13 cellular contexts compared by ENCODE assay signal in genomic region chrX:100931218-100931924, GRCh38. TPM values are rescaled to one million over a fixed set of nuclear protein-coding genes. Genes with fewer than 3 reads are reported as not detected.
DNase-seq lines count a peak whose midpoint lies in the region; ATAC-seq and TF ChIP-seq lines count a peak whose summit lies in the region.
"Had no signal": no experiment of that assay in that cellular context is flagged by ENCODE, and none has a peak within 500 bp of the region (broad histone marks: within the 10 kb centered on the region; RNA-seq: fewer than 3 reads in every experiment).

No MANE protein-coding gene starts in this region.

- in situ Hi-C loops in G401 (cut with HindIII; ENCODE audit: low sequenced_read_pairs): no loop called here

- peak; percentile 83 for ATAC-seq in GM18502 (IDR thresholded peaks at IDR 0.05; ENCODE audit: poor library complexity, unreplicated experiment)
- ATAC-seq in HG03103 (IDR thresholded peaks at IDR 0.05; ENCODE audit: low read depth, unreplicated experiment): peak; percentile 65
- ATAC-seq: Panc1 had no signal

- DNase-seq in GM20000 (ENCODE audit: low spot score): peak; percentile 31
- peak; percentile 27 to 35 for DNase-seq in activated T-cell treated with anti-CD3 and anti-CD28 coated beads, Interleukin-2, amount 50 U/mL, for 48 hours
- no peak for DNase-seq in SHP77 (lab: John Stamatoyannopoulos, UW)
- DNase-seq in G401 (ENCODE audit: low spot score): no peak
- no peak for DNase-seq in stimulated activated naive CD4-positive, alpha-beta T cell treated with Interleukin-2 at 50 U/mL for 16 hours (lab: John Stamatoyannopoulos, UW)
- no peak for DNase-seq in NCI-H187 treated with DMSO at 0.1 percent for 48 hours (lab: John Stamatoyannopoulos, UW)
- DNase-seq: DMS79 treated with DMSO at 0.1 percent for 48 hours, posterior cingulate gyrus had no signal

- TF ChIP-seq CTCF in GM20000 (IDR thresholded peaks at IDR 0.05; ENCODE audit: extremely low read depth, missing control alignments): no peak

RNA-seq across cellular contexts. Expression of gene XKRX, which starts 2.7 kb away (rescaled TPM):
- not detected in 2 replicates for total RNA-seq in G401 (2014; rRNA removed; shearing (Covaris generic))
- total RNA-seq: dermis microvascular lymphatic vessel endothelial cell had no signal

RNA-seq across cellular contexts. Expression of gene ARL13A, which starts 38.1 kb away (rescaled TPM):
- total RNA-seq in G401 (2014; rRNA removed; shearing (Covaris generic)): not detected in 2 replicates
- total RNA-seq: dermis microvascular lymphatic vessel endothelial cell, HT1080 had no signal

RNA-seq across cellular contexts. Expression of gene NOX1, which starts 57.2 kb away (rescaled TPM):
- total RNA-seq in G401 (2014; rRNA removed; shearing (Covaris generic)): not detected in 2 replicates
- total RNA-seq: dermis microvascular lymphatic vessel endothelial cell had no signal

Comparison
In these comparisons a context has a peak if more than half of its experiments do, and no peak if none do; other contexts are left out.
1. DNase-seq: peak in GM20000 (single experiment) and activated T-cell treated with anti-CD3 and anti-CD28 coated beads, Interleukin-2, amount 50 U/mL, for 48 hours (2 of 2); none in SHP77 (0 of 2), G401 (single experiment), stimulated activated naive CD4-positive, alpha-beta T cell treated with Interleukin-2 at 50 U/mL for 16 hours (single experiment) and NCI-H187 treated with DMSO at 0.1 percent for 48 hours (single experiment).